13 cellular contexts compared by ENCODE assay signal in the genomic region with DNA sequence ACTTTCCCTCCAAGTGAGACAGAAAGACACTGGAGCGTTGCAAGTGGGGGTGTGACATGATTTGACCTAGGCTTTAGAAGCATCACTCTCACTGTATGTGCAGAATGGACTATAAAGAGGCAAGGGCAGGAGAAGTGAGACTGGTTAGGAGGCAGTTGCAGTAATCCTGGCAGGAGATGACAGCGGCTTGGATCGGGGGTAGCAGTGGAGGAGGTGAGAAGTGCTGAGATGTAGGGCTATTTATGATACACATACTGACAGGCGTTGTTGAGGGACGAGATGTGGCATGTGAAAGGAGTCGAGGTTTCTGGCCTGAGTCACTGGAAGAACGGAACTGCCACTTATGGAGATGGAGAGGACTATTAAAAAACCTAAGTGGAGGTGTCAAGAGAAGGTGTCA.
"Had no signal": no experiment of that assay in that cellular context is flagged by ENCODE, and none has a peak within 500 bp of the region (broad histone marks: within the 10 kb centered on the region; RNA-seq: fewer than 3 reads in every experiment).

No MANE protein-coding gene starts in this region.

- H3K27ac ChIP-seq: cardiac muscle cell, vagina had no signal

- H3K4me3 Mint-ChIP-seq: activated naive CD8-positive, alpha-beta T cell treated with anti-CD3 and anti-CD28 coated beads, Interleukin-2, amount 50 U/mL, for 24 hours; naive thymus-derived CD4-positive, alpha-beta T cell; stimulated activated memory B cell treated with anti-CD40 and anti-IgM and Interleukin-4, amounts not matched to agents 10 μg/mL and 1 μg/mL and 100 μg/mL, for 72 hours had no signal

- H3K27me3 Mint-ChIP-seq: stimulated activated memory B cell treated with anti-CD40 and anti-IgM and Interleukin-4, amounts not matched to agents 10 μg/mL and 1 μg/mL and 100 μg/mL, for 72 hours had no signal

- H3K9me3 Mint-ChIP-seq: activated naive CD8-positive, alpha-beta T cell treated with anti-CD3 and anti-CD28 coated beads, Interleukin-2, amount 50 U/mL, for 24 hours; stimulated activated memory B cell treated with anti-CD40 and anti-IgM and Interleukin-4, amounts not matched to agents 10 μg/mL and 1 μg/mL and 100 μg/mL, for 72 hours had no signal

- H3K27ac Mint-ChIP-seq: activated naive CD8-positive, alpha-beta T cell treated with anti-CD3 and anti-CD28 coated beads, Interleukin-2, amount 50 U/mL, for 24 hours; naive thymus-derived CD4-positive, alpha-beta T cell; stimulated activated memory B cell treated with anti-CD40 and anti-IgM and Interleukin-4, amounts not matched to agents 10 μg/mL and 1 μg/mL and 100 μg/mL, for 72 hours had no signal

- H3K27me3 ChIP-seq: tibial nerve, vagina had no signal

- H3K36me3 ChIP-seq: cardiac muscle cell, heart left ventricle, tibial nerve, vagina had no signal

- H3K36me3 Mint-ChIP-seq: naive thymus-derived CD4-positive, alpha-beta T cell; stimulated activated memory B cell treated with anti-CD40 and anti-IgM and Interleukin-4, amounts not matched to agents 10 μg/mL and 1 μg/mL and 100 μg/mL, for 72 hours had no signal

- H3K4me3 ChIP-seq: cardiac muscle cell, lung had no signal

- ATAC-seq: activated naive CD8-positive, alpha-beta T cell treated with anti-CD3 and anti-CD28 coated beads, Interleukin-2, amount 50 U/mL, for 24 hours; heart left ventricle; left colon had no signal

- DNase-seq: activated CD8-positive, alpha-beta memory T cell treated with anti-CD3 and anti-CD28 coated beads for 24 hours; activated gamma-delta T cell; activated naive CD8-positive, alpha-beta T cell treated with anti-CD3 and anti-CD28 coated beads, Interleukin-2, amount 50 U/mL, for 24 hours; foreskin melanocyte; heart left ventricle; left colon; naive thymus-derived CD4-positive, alpha-beta T cell; retina had no signal

- H3K9me3 ChIP-seq: heart left ventricle, tibial nerve, vagina had no signal
